In genomic region chr2:115635440-115635839, GRCh38 we compare ENCODE assay signal across 31 cellular contexts.
"Had no signal": no experiment of that assay in that cellular context is flagged by ENCODE, and none has a peak within 500 bp of the region (broad histone marks: within the 10 kb centered on the region; RNA-seq: fewer than 3 reads in every experiment).

No MANE protein-coding gene starts in this region.

- H3K27me3 ChIP-seq: ascending aorta, breast epithelium, cardiac muscle cell, dorsolateral prefrontal cortex, esophagus squamous epithelium, gastroesophageal sphincter had no signal

- H3K4me1 ChIP-seq: ascending aorta, breast epithelium, esophagus squamous epithelium, gastroesophageal sphincter had no signal

- H3K27ac Mint-ChIP-seq: activated CD4-positive, alpha-beta memory T cell treated with anti-CD3 and anti-CD28 coated beads for 36 hours; activated CD4-positive, alpha-beta T cell treated with anti-CD3 and anti-CD28 coated beads for 36 hours; activated CD4-positive, alpha-beta T cell treated with anti-CD3 and anti-CD28 coated beads, Interleukin-2, amount 10 ng/mL, durations not matched to agents 24 days and 14 days; activated CD8-positive, alpha-beta memory T cell treated with anti-CD3 and anti-CD28 coated beads, Interleukin-2, amount 10 ng/mL, durations not matched to agents 7 days and 5 days; activated CD8-positive, alpha-beta T cell treated with anti-CD3 and anti-CD28 coated beads, Interleukin-2, amount 10 ng/mL, durations not matched to agents 7 days and 5 days; activated naive CD4-positive, alpha-beta T cell treated with anti-CD3 and anti-CD28 coated beads, Interleukin-2, amount 10 ng/mL, durations not matched to agents 7 days and 5 days; activated naive CD4-positive, alpha-beta T cell treated with anti-CD3 and anti-CD28 coated beads, Interleukin-2, amount 50 U/mL, for 72 hours; activated naive CD8-positive, alpha-beta T cell treated with anti-CD3 and anti-CD28 coated beads, Interleukin-2, amount 10 ng/mL, durations not matched to agents 7 days and 5 days; activated T-helper 1 cell treated with anti-CD3 and anti-CD28 coated beads, Interleukin-12 subunit alpha, Interleukin-12 subunit beta, Interleukin-2, Interleukin-4 antibody, amounts not matched to agents 30 ng/mL and 10 ng/mL and 1 ng/mL, durations not matched to agents 14 hours and 24 hours and 36 hours; activated T-helper 2 cell treated with anti-CD3 and anti-CD28 coated beads, Interferon-gamma antibody, Interleukin-2, Interleukin-4, amounts not matched to agents 10 μg/mL and 5 μg/mL and 100 μg/mL, durations not matched to agents 14 hours and 24 hours and 36 hours; brain; dendritic cell treated with granulocyte-macrophage colony-stimulating factor and Interleukin-4, amounts not matched to agents 40 ng/mL and 50 ng/mL, for 4 days had no signal

- H3K27ac ChIP-seq: ascending aorta, breast epithelium, cardiac muscle cell, coronary artery, dorsolateral prefrontal cortex, epithelial cell of prostate, esophagus squamous epithelium, gastroesophageal sphincter had no signal

- H3K36me3 ChIP-seq: ascending aorta, breast epithelium, cardiac muscle cell, esophagus squamous epithelium, gastroesophageal sphincter had no signal

- H3K27me3 Mint-ChIP-seq: activated CD4-positive, alpha-beta memory T cell treated with anti-CD3 and anti-CD28 coated beads for 36 hours; activated CD4-positive, alpha-beta T cell treated with anti-CD3 and anti-CD28 coated beads for 36 hours; activated CD4-positive, alpha-beta T cell treated with anti-CD3 and anti-CD28 coated beads, Interleukin-2, amount 10 ng/mL, durations not matched to agents 24 days and 14 days; activated CD8-positive, alpha-beta memory T cell treated with anti-CD3 and anti-CD28 coated beads, Interleukin-2, amount 10 ng/mL, durations not matched to agents 7 days and 5 days; activated naive CD4-positive, alpha-beta T cell treated with anti-CD3 and anti-CD28 coated beads, Interleukin-2, amount 10 ng/mL, durations not matched to agents 7 days and 5 days; activated naive CD8-positive, alpha-beta T cell treated with anti-CD3 and anti-CD28 coated beads, Interleukin-2, amount 10 ng/mL, durations not matched to agents 7 days and 5 days; dendritic cell treated with granulocyte-macrophage colony-stimulating factor and Interleukin-4, amounts not matched to agents 40 ng/mL and 50 ng/mL, for 4 days had no signal

- H3K4me3 ChIP-seq: ascending aorta, breast epithelium, cardiac muscle cell, coronary artery, dorsolateral prefrontal cortex, esophagus squamous epithelium, gastroesophageal sphincter had no signal

- H3K4me1 Mint-ChIP-seq: activated CD4-positive, alpha-beta T cell treated with anti-CD3 and anti-CD28 coated beads for 36 hours; activated CD4-positive, alpha-beta T cell treated with anti-CD3 and anti-CD28 coated beads, Interleukin-2, amount 10 ng/mL, durations not matched to agents 24 days and 14 days; activated CD8-positive, alpha-beta memory T cell treated with anti-CD3 and anti-CD28 coated beads, Interleukin-2, amount 10 ng/mL, durations not matched to agents 7 days and 5 days; activated naive CD4-positive, alpha-beta T cell treated with anti-CD3 and anti-CD28 coated beads, Interleukin-2, amount 10 ng/mL, durations not matched to agents 7 days and 5 days; activated naive CD8-positive, alpha-beta T cell treated with anti-CD3 and anti-CD28 coated beads, Interleukin-2, amount 10 ng/mL, durations not matched to agents 7 days and 5 days; brain had no signal

- DNase-seq: activated CD4-positive, alpha-beta memory T cell treated with anti-CD3 and anti-CD28 coated beads for 36 hours; activated CD4-positive, alpha-beta T cell treated with anti-CD3 and anti-CD28 coated beads for 36 hours; activated CD4-positive, alpha-beta T cell treated with anti-CD3 and anti-CD28 coated beads, Interleukin-2, amount 10 ng/mL, durations not matched to agents 24 days and 14 days; activated CD4-positive, CD25-positive, alpha-beta regulatory T cell; activated CD4-positive, CD25-positive, alpha-beta regulatory T cell treated with anti-CD3 and anti-CD28 coated beads, Interleukin-2, amount 50 U/mL, for 72 hours; activated CD8-positive, alpha-beta memory T cell treated with anti-CD3 and anti-CD28 coated beads, Interleukin-2, amount 10 ng/mL, durations not matched to agents 7 days and 5 days; activated CD8-positive, alpha-beta memory T cell treated with anti-CD3 and anti-CD28 coated beads, Interleukin-2, amount 50 U/mL, for 4 hours; activated CD8-positive, alpha-beta T cell treated with anti-CD3 and anti-CD28 coated beads, Interleukin-2, amount 10 ng/mL, durations not matched to agents 7 days and 5 days; activated effector memory CD4-positive, alpha-beta T cell treated with anti-CD3 and anti-CD28 coated beads, Interleukin-2, amount 50 U/mL, for 16 hours; activated naive CD4-positive, alpha-beta T cell treated with anti-CD3 and anti-CD28 coated beads, Interleukin-2, amount 10 ng/mL, durations not matched to agents 7 days and 5 days; activated naive CD8-positive, alpha-beta T cell treated with anti-CD3 and anti-CD28 coated beads, Interleukin-2, amount 10 ng/mL, durations not matched to agents 7 days and 5 days; activated T-cell treated with anti-CD3 and anti-CD28 coated beads, Interleukin-2, amount 50 U/mL, for 1 hour; activated T-cell treated with anti-CD3 and anti-CD28 coated beads, Interleukin-2, amount 50 U/mL, for 48 hours; central memory CD4-positive, alpha-beta T cell; cerebellar nuclear complex; dorsolateral prefrontal cortex; effector CD4-positive, alpha-beta T cell; esophagus squamous epithelium; foreskin melanocyte; T-helper 2 cell had no signal

- H3K4me3 Mint-ChIP-seq: activated CD4-positive, alpha-beta memory T cell treated with anti-CD3 and anti-CD28 coated beads for 36 hours; activated CD4-positive, alpha-beta T cell treated with anti-CD3 and anti-CD28 coated beads for 36 hours; activated CD4-positive, alpha-beta T cell treated with anti-CD3 and anti-CD28 coated beads, Interleukin-2, amount 10 ng/mL, durations not matched to agents 24 days and 14 days; activated CD8-positive, alpha-beta memory T cell treated with anti-CD3 and anti-CD28 coated beads, Interleukin-2, amount 10 ng/mL, durations not matched to agents 7 days and 5 days; activated CD8-positive, alpha-beta T cell treated with anti-CD3 and anti-CD28 coated beads, Interleukin-2, amount 10 ng/mL, durations not matched to agents 7 days and 5 days; activated naive CD4-positive, alpha-beta T cell treated with anti-CD3 and anti-CD28 coated beads, Interleukin-2, amount 10 ng/mL, durations not matched to agents 7 days and 5 days; activated naive CD8-positive, alpha-beta T cell treated with anti-CD3 and anti-CD28 coated beads, Interleukin-2, amount 10 ng/mL, durations not matched to agents 7 days and 5 days; activated T-helper 1 cell treated with anti-CD3 and anti-CD28 coated beads, Interleukin-12 subunit alpha, Interleukin-12 subunit beta, Interleukin-2, Interleukin-4 antibody, amounts not matched to agents 30 ng/mL and 10 ng/mL and 1 ng/mL, durations not matched to agents 14 hours and 24 hours and 36 hours; brain; dendritic cell treated with granulocyte-macrophage colony-stimulating factor and Interleukin-4, amounts not matched to agents 40 ng/mL and 50 ng/mL, for 4 days had no signal

- H3K36me3 Mint-ChIP-seq: activated CD4-positive, alpha-beta memory T cell treated with anti-CD3 and anti-CD28 coated beads for 36 hours; activated CD8-positive, alpha-beta memory T cell treated with anti-CD3 and anti-CD28 coated beads, Interleukin-2, amount 10 ng/mL, durations not matched to agents 7 days and 5 days; activated naive CD4-positive, alpha-beta T cell treated with anti-CD3 and anti-CD28 coated beads, Interleukin-2, amount 10 ng/mL, durations not matched to agents 7 days and 5 days; activated naive CD8-positive, alpha-beta T cell treated with anti-CD3 and anti-CD28 coated beads, Interleukin-2, amount 10 ng/mL, durations not matched to agents 7 days and 5 days; brain had no signal

- ATAC-seq: activated CD4-positive, alpha-beta T cell treated with anti-CD3 and anti-CD28 coated beads for 36 hours; activated CD8-positive, alpha-beta memory T cell treated with anti-CD3 and anti-CD28 coated beads, Interleukin-2, amount 10 ng/mL, durations not matched to agents 7 days and 5 days; activated CD8-positive, alpha-beta T cell treated with anti-CD3 and anti-CD28 coated beads, Interleukin-2, amount 10 ng/mL, durations not matched to agents 7 days and 5 days; activated naive CD4-positive, alpha-beta T cell treated with anti-CD3 and anti-CD28 coated beads, Interleukin-2, amount 50 U/mL, for 72 hours; gastroesophageal sphincter had no signal
